ENCODE assay signal across 1 cellular context in the genomic region with DNA sequence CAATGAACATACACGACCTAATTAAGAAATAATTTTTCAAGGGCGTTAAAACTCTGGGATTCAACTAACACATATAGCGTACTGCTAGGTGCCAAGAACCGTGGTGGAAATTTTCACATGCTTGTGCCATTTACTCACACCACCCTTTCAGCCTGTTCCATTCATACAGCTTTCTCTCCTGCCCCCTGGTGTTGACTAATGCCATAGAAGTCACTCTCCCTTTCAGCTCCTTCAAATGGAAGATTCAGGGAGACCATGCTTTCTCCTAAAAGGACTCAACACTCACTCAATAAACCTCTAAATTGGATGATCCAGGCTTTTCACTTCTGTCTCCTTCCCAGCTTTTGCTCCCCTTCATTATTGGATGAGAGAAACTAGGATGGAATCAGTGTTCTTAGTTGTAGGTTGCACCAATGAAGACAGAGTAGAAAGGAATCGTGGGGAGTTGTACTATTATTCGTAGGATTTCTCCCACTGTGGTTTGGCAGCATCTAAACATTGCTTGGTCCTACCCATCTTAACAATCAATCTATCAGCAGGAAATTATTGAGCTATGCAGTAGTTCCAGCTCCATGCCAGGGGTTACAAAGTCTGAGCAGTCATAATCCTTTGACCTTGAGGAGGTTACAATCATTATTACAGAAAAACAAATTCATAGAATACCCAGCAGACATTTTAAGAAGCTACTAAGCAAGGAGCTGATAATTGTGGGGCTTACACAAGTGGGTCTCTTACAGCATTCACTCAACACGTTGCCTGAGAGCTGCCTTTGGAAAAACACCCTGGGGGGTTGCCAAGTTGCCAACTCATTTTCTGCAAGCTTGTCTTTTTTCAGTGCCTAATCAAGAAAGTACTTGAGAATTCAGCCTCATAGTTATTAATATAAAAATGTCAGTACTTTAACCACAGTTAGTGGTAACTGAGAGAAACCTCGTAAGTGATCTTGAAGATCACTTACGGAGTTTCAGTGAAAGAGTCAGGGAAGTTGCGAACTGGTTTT.
TF ChIP-seq lines count a peak whose summit lies in the region.

No MANE protein-coding gene starts in this region.

TF ChIP-seq in HEK293, 187 proteins besides CTCF, POLR2A, EP300 and RAD21 (continued from another document):
- TF ChIP-seq ZNF184 (tag by site-specific recombination; IDR thresholded peaks at IDR 0.05) = no peak
- TF ChIP-seq ZNF155 (tag by site-specific recombination; IDR thresholded peaks at IDR 0.05) = no peak
- no peak for TF ChIP-seq GLIS2 (tag by site-specific recombination; IDR thresholded peaks at IDR 0.05)
